In genomic region chr1:85342177-85342576, GRCh38 we compare ENCODE assay signal across 27 cellular contexts.
A peak's percentile ranks its signal among the peaks of the same experiment; 100 is the strongest.
DNase-seq lines count a peak whose midpoint lies in the region; ATAC-seq and TF ChIP-seq lines count a peak whose summit lies in the region.
"Had no signal": no experiment of that assay in that cellular context is flagged by ENCODE, and none has a peak within 500 bp of the region (broad histone marks: within the 10 kb centered on the region; RNA-seq: fewer than 3 reads in every experiment).

No MANE protein-coding gene starts in this region.

- peak overlapping the region; percentile 90 for H3K27ac Mint-ChIP-seq in HFFc6
- H3K27ac Mint-ChIP-seq: activated CD4-positive, alpha-beta memory T cell treated with anti-CD3 and anti-CD28 coated beads for 36 hours; B cell; dendritic cell treated with granulocyte-macrophage colony-stimulating factor and Interleukin-4, amounts not matched to agents 40 ng/mL and 50 ng/mL, for 4 days; natural killer cell; T-helper 1 cell treated with Interleukin-12 subunit alpha and Interleukin-12 subunit beta and Interleukin-4 antibody, amounts not matched to agents 30 μg/mL and 1 μg/mL, for 36 hours had no signal

- intact Hi-C loops in ascending aorta (cut with DNase I): no loop called here

- peak overlapping the region; percentile 45 for H3K4me3 Mint-ChIP-seq in HFFc6
- H3K4me3 Mint-ChIP-seq: activated CD4-positive, alpha-beta memory T cell treated with anti-CD3 and anti-CD28 coated beads for 36 hours; B cell; dendritic cell treated with granulocyte-macrophage colony-stimulating factor and Interleukin-4, amounts not matched to agents 40 ng/mL and 50 ng/mL, for 4 days; natural killer cell; T-helper 1 cell treated with Interleukin-12 subunit alpha and Interleukin-12 subunit beta and Interleukin-4 antibody, amounts not matched to agents 30 μg/mL and 1 μg/mL, for 36 hours had no signal

- H3K27me3 ChIP-seq in ascending aorta (no peaks in the 10 kb centered on the region), thoracic aorta (replicated peaks; ENCODE audit: insufficient read depth) (no peaks in the 10 kb centered on the region)
- H3K27me3 ChIP-seq: heart left ventricle had no signal

- H3K9me3 ChIP-seq in ascending aorta: no peaks in the 10 kb centered on the region
- no peaks in the 10 kb centered on the region for H3K9me3 ChIP-seq in thoracic aorta
- H3K9me3 ChIP-seq: heart left ventricle had no signal

- H3K4me1 Mint-ChIP-seq in HFFc6 (ENCODE audit: low read depth): peaks cover 95% of the 10 kb centered on the region
- H3K4me1 Mint-ChIP-seq: natural killer cell had no signal

- no peaks in the 10 kb centered on the region; the same call in 1 of the 2 replicates for H3K9me3 Mint-ChIP-seq in HFFc6
- H3K9me3 Mint-ChIP-seq: activated CD4-positive, alpha-beta memory T cell treated with anti-CD3 and anti-CD28 coated beads for 36 hours; dendritic cell treated with granulocyte-macrophage colony-stimulating factor and Interleukin-4, amounts not matched to agents 40 ng/mL and 50 ng/mL, for 4 days; natural killer cell; T-helper 1 cell treated with Interleukin-12 subunit alpha and Interleukin-12 subunit beta and Interleukin-4 antibody, amounts not matched to agents 30 μg/mL and 1 μg/mL, for 36 hours had no signal

- H3K4me1 ChIP-seq in ascending aorta (peaks cover 0 to 33% of the 10 kb centered on the region in 2 donors), thoracic aorta (ENCODE audit: control insufficient read depth in 1 of 2, low read depth in 2 of 2) (peaks cover 16 to 55% of the 10 kb centered on the region in 2 donors)

- TF ChIP-seq CTCF in HFFc6 (IDR thresholded peaks at IDR 0.05) (no peak), ascending aorta (IDR thresholded peaks at IDR 0.05) (no peak), fibroblast of pulmonary artery (IDR thresholded peaks at IDR 0.05; ENCODE audit: low read length, missing control alignments) (no peak), thoracic aorta (IDR thresholded peaks at IDR 0.05) (no peak)

- ATAC-seq in thoracic aorta (ENCODE audit: insufficient number of reproducible peaks, low FRiP score, low read depth): no peak
- ATAC-seq: GM12878, heart left ventricle, natural killer cell had no signal

- H3K36me3 ChIP-seq in ascending aorta: no peaks in the 10 kb centered on the region
- H3K36me3 ChIP-seq in thoracic aorta: no peaks in the 10 kb centered on the region
- H3K36me3 ChIP-seq: heart left ventricle had no signal

- H3K27ac ChIP-seq in ascending aorta (peak overlapping the region; percentile 66 to 69), thoracic aorta (peak overlapping the region; percentile 51)

- DNase-seq in HFFc6: peak; percentile 50
- DNase-seq in ascending aorta (ENCODE audit: low spot score in 2 of 2): no peak
- DNase-seq in fibroblast of pulmonary artery (ENCODE audit: low read depth): peak; percentile 72
- DNase-seq in thoracic aorta (ENCODE audit: low spot score): no peak
- no peak for DNase-seq in GM19238 (ENCODE audit: insufficient read length, low spot score)
- no peak for DNase-seq in HPDE6-E6E7 (ENCODE audit: extremely low spot score)
- DNase-seq in NK-92 treated with Interleukin-12 subunit alpha and Interleukin-12 subunit beta, amount 100 ng/mL, for 24 hours (lab: John Stamatoyannopoulos, UW): no peak
- DNase-seq: activated CD4-positive, alpha-beta memory T cell treated with anti-CD3 and anti-CD28 coated beads for 36 hours; activated naive CD4-positive, alpha-beta T cell treated with anti-CD3 and anti-CD28 coated beads, Interleukin-2, amount 50 U/mL, for 16 hours; activated T-cell treated with anti-CD3 and anti-CD28 coated beads, Interleukin-2, amount 50 U/mL, for 1 hour; COR-L47; erythroblast; GDM1; heart left ventricle; mesendoderm; MV-4-11; natural killer cell; NCI-H187 treated with DMSO at 0.1 percent for 48 hours; NCI-H510A; Right ventricle myocardium superior; stimulated activated CD4-positive, alpha-beta T cell treated with anti-CD3 and anti-CD28 coated beads, Interleukin-4, amount 100 ng/mL, for 4 hours; substantia nigra had no signal

- peaks cover 22% of the 10 kb centered on the region for H3K27me3 Mint-ChIP-seq in HFFc6 (ENCODE audit: insufficient read depth)

- H3K4me3 ChIP-seq in ascending aorta: no peak overlapping the region
- no peak overlapping the region for H3K4me3 ChIP-seq in fibroblast of pulmonary artery (replicated peaks; ENCODE audit: low read depth, low read length)
- H3K4me3 ChIP-seq in thoracic aorta: no peak overlapping the region
- H3K4me3 ChIP-seq: GM12878, heart left ventricle, skin epidermis had no signal

- peaks cover 53% of the 10 kb centered on the region for H3K36me3 Mint-ChIP-seq in HFFc6 (ENCODE audit: low read depth)
- H3K36me3 Mint-ChIP-seq: activated CD4-positive, alpha-beta memory T cell treated with anti-CD3 and anti-CD28 coated beads for 36 hours; natural killer cell had no signal

Comparison
In these comparisons a context has a peak if more than half of its experiments do, and no peak if none do; other contexts are left out.
1. DNase-seq: peak in HFFc6 (single experiment) and fibroblast of pulmonary artery (single experiment); none in ascending aorta (0 of 2), thoracic aorta (single experiment), GM19238 (single experiment), HPDE6-E6E7 (single experiment) and NK-92 treated with Interleukin-12 subunit alpha and Interleukin-12 subunit beta, amount 100 ng/mL, for 24 hours (single experiment).